8 cellular contexts compared by ENCODE assay signal in the genomic region with DNA sequence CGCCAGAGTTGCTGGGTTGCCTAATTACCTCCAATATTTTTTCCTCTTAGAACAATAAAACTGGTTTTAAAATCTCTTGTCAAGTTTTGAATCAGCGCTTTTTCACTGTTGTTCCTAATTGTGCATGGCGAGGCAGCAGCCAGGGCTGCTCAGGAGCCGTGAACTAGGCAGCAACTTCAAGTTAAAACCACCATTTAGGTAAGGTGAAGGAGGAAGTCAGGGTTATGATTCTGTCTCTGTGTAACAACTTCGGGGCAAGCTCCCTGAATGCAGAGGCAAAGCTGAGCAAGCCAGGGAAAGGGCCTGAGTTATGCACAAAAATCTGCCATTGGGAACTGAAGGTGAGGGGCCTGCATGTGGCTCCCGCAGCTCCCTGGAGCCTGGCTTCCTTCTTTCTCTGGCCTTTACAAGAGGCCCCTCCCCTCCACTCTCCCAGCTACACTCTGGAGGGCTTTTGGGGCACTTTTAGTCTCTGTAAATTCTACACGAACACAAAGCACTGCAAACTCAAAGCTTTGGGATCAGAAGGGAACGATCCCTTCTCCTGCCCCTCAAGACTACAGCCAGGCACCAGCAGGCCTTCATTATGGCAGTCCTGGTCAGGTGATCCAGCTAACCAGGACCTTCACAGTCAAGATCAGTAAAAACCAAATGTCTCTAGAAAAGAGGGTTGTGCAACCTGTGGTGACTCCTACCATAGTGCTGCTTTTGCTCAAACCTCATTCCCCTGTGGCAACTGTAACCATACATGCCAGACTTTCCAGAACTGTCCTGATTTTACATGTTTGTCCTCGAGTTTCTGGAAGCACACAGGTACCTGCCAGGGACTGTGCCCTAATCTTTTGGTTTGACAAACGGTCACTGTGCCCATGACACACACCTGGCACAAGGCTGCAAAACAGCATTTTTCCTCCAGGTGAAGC.
DNase-seq lines count a peak whose midpoint lies in the region; ATAC-seq, FAIRE-seq and TF ChIP-seq lines count a peak whose summit lies in the region.

No MANE protein-coding gene starts in this region.

- POLR2A ChIA-PET in SK-N-SH (lab: Yijun Ruan, JAX), result no interaction called here

- no peak for TF ChIP-seq POLR2A in H54 (IDR thresholded peaks at IDR 0.05; ENCODE audit: low read depth, low read length)

- H2AFZ ChIP-seq in SK-N-SH (ENCODE audit: low read depth), result no peak overlapping the region
- no peak overlapping the region for H2AFZ ChIP-seq in keratinocyte (ENCODE audit: control insufficient read depth, low read length)

- H3F3A ChIP-seq in SK-N-SH (replicated peaks; ENCODE audit: insufficient read depth), result peaks cover 15% of the 10 kb centered on the region

- dilution Hi-C loops in keratinocyte (cut with MboI; ENCODE audit: extremely low pct_ligation_motif_present, low sequenced_read_pairs), result loop anchor here (5.0 kb wide), 1 partner anchor 37 kb away; no protein-coding TSS in a partner anchor

- H3K27ac ChIP-seq in SK-N-SH (ENCODE audit: low read depth in 2 of 2, low read length in 1 of 2) (peak overlapping the region; percentile 72 to 87; a peak in 3 of 4 replicates), keratinocyte (ENCODE audit: control insufficient read depth, insufficient read depth, low read length) (peak overlapping the region; percentile 95), thoracic aorta (peak overlapping the region; percentile 95 to 98)

- H4K20me1 ChIP-seq in SK-N-SH (ENCODE audit: insufficient read depth) (peaks cover 3% of the 10 kb centered on the region; the same call in 1 of the 2 replicates), keratinocyte (ENCODE audit: control insufficient read depth, extremely low read depth, insufficient read depth, low read length) (no peaks in the 10 kb centered on the region)

- ATAC-seq in SK-N-SH treated with all-trans-retinoic acid at 6 μM for 48 hours, result no peak
- no peak for ATAC-seq in thoracic aorta (ENCODE audit: insufficient number of reproducible peaks, low FRiP score, low read depth)
- no peak for ATAC-seq in GM19455 (IDR thresholded peaks at IDR 0.05; ENCODE audit: unreplicated experiment)

- H3K9me3 Mint-ChIP-seq in activated naive CD8-positive, alpha-beta T cell treated with anti-CD3 and anti-CD28 coated beads for 36 hours, result no peaks in the 10 kb centered on the region

- no peaks in the 10 kb centered on the region for H3K9me3 ChIP-seq in SK-N-SH
- H3K9me3 ChIP-seq in keratinocyte (ENCODE audit: control insufficient read depth, low read depth, low read length), result no peaks in the 10 kb centered on the region
- H3K9me3 ChIP-seq in thoracic aorta, result no peaks in the 10 kb centered on the region

- no peaks in the 10 kb centered on the region for H3K36me3 ChIP-seq in SK-N-SH (replicated peaks in 1 of 2; ENCODE audit: control insufficient read depth in 1 of 2, insufficient read depth in 2 of 2, low read length in 1 of 2)
- H3K36me3 ChIP-seq in keratinocyte (ENCODE audit: control insufficient read depth in 2 of 2, extremely low read depth in 1 of 2, insufficient read depth in 2 of 2, low read length in 2 of 2), result peaks cover 4 to 11% of the 10 kb centered on the region in 2 experiments
- H3K36me3 ChIP-seq in thoracic aorta, result no peaks in the 10 kb centered on the region

- peaks cover 63% of the 10 kb centered on the region for H3K4me1 Mint-ChIP-seq in activated naive CD8-positive, alpha-beta T cell treated with anti-CD3 and anti-CD28 coated beads for 36 hours

- no peaks in the 10 kb centered on the region for H3K9me2 ChIP-seq in SK-N-SH

- H3K4me1 ChIP-seq in SK-N-SH (ENCODE audit: control insufficient read depth in 1 of 2, insufficient read depth in 2 of 2, low read depth in 1 of 2, low read length in 1 of 2), result peaks cover 20 to 31% of the 10 kb centered on the region in 2 experiments
- H3K4me1 ChIP-seq in keratinocyte (ENCODE audit: control insufficient read depth, extremely low read depth, insufficient read depth, low read length), result peaks cover 39% of the 10 kb centered on the region
- H3K4me1 ChIP-seq in thoracic aorta (ENCODE audit: control insufficient read depth in 1 of 2, low read depth in 2 of 2), result peaks cover 52 to 64% of the 10 kb centered on the region in 2 donors

- H3K4me2 ChIP-seq in SK-N-SH (peak overlapping the region; percentile 79), keratinocyte (ENCODE audit: control insufficient read depth, extremely low read depth, insufficient read depth, low read depth, low read length) (peak overlapping the region; percentile 99)

- H3K27me3 ChIP-seq in SK-N-SH (ENCODE audit: insufficient read depth) (no peaks in the 10 kb centered on the region), keratinocyte (ENCODE audit: control insufficient read depth, extremely low read depth, insufficient read depth, low read length) (no peaks in the 10 kb centered on the region), thoracic aorta (replicated peaks; ENCODE audit: insufficient read depth) (no peaks in the 10 kb centered on the region)

- TF ChIP-seq RAD21 in SK-N-SH (IDR thresholded peaks at IDR 0.05; ENCODE audit: low read length), result no peak

- FAIRE-seq in keratinocyte (lab: Jason Lieb, UNC), result peak; percentile 23
- no peak for FAIRE-seq in H54 (lab: Jason Lieb, UNC)

- WGBS in SK-N-SH (ENCODE audit: low lambda C conversion rate), result 91% methylated on average over 10 of the region's 10 CpGs

- no peak for DNase-seq in SK-N-SH
- DNase-seq in activated naive CD8-positive, alpha-beta T cell treated with anti-CD3 and anti-CD28 coated beads for 36 hours, result no peak
- no peak for DNase-seq in keratinocyte (ENCODE audit: low read depth, low spot score)
- DNase-seq in thoracic aorta (ENCODE audit: low spot score), result no peak
- no peak for DNase-seq in H54 (ENCODE audit: insufficient read length, low spot score)
- no peak for DNase-seq in NCI-H446 (lab: John Stamatoyannopoulos, UW)

- no peak for TF ChIP-seq EP300 in SK-N-SH (IDR thresholded peaks at IDR 0.05; ENCODE audit: borderline replicate concordance in 1 of 2, low read depth in 1 of 2, low read length in 1 of 2)

- TF ChIP-seq CTCF in SK-N-SH (IDR thresholded peaks at IDR 0.05) (no peak), keratinocyte (optimal IDR thresholded peaks at IDR 0.05 in 1 of 3, IDR thresholded peaks at IDR 0.05 in 1 of 3, conservative IDR thresholded peaks at IDR 0.05 in 1 of 3; ENCODE audit: extremely low read depth in 1 of 3, insufficient read depth in 2 of 3, low read length in 3 of 3) (no peak), thoracic aorta (IDR thresholded peaks at IDR 0.05) (no peak)

- no peaks in the 10 kb centered on the region for H3K9me1 ChIP-seq in keratinocyte (ENCODE audit: control insufficient read depth, extremely low read depth, insufficient read depth, low read length)

- peak overlapping the region; percentile 92 for H3K4me3 Mint-ChIP-seq in activated naive CD8-positive, alpha-beta T cell treated with anti-CD3 and anti-CD28 coated beads for 36 hours

- H3K9ac ChIP-seq in SK-N-SH (no peak overlapping the region), keratinocyte (ENCODE audit: control insufficient read depth, extremely low read depth, insufficient read depth, low read length) (peak overlapping the region; percentile 94)

- CTCF ChIA-PET in SK-N-SH (lab: Yijun Ruan, JAX), result interaction anchor here (0.7 to 3.7 kb wide), 4 partner anchors 13 to 37 kb away, joined by 3 to 24 read pairs (median 12); a partner anchor contains a TSS

- H3K4me3 ChIP-seq in SK-N-SH (ENCODE audit: low read depth in 2 of 2, low read length in 1 of 2) (no peak overlapping the region), keratinocyte (ENCODE audit: control insufficient read depth in 2 of 3, extremely low read depth in 1 of 3, insufficient read depth in 2 of 3, low read depth in 1 of 3, low read length in 3 of 3) (peak overlapping the region in 1 of 3 experiments; percentile 86), thoracic aorta (peak overlapping the region; percentile 89)

- peaks cover 21% of the 10 kb centered on the region for H3K36me3 Mint-ChIP-seq in activated naive CD8-positive, alpha-beta T cell treated with anti-CD3 and anti-CD28 coated beads for 36 hours

- H3K79me2 ChIP-seq in SK-N-SH (ENCODE audit: insufficient read depth) (peaks cover 86% of the 10 kb centered on the region), keratinocyte (ENCODE audit: control insufficient read depth, insufficient read depth, low read length) (peaks cover 70% of the 10 kb centered on the region)

- H3K27me3 Mint-ChIP-seq in activated naive CD8-positive, alpha-beta T cell treated with anti-CD3 and anti-CD28 coated beads for 36 hours, result no peaks in the 10 kb centered on the region

- peak overlapping the region; percentile 82 for H3K27ac Mint-ChIP-seq in activated naive CD8-positive, alpha-beta T cell treated with anti-CD3 and anti-CD28 coated beads for 36 hours

TF ChIP-seq in SK-N-SH, 30 proteins besides CTCF, POLR2A, EP300 and RAD21:
- no peak for TF ChIP-seq RFX5 (IDR thresholded peaks at IDR 0.05; ENCODE audit: low read length)
- no peak for TF ChIP-seq SMC3 (IDR thresholded peaks at IDR 0.05; ENCODE audit: low read depth, low read length)
- TF ChIP-seq MXI1 (IDR thresholded peaks at IDR 0.05; ENCODE audit: low read depth, low read length), result no peak
- TF ChIP-seq YY1 (IDR thresholded peaks at IDR 0.05; ENCODE audit: low read depth), result no peak
- no peak for TF ChIP-seq GATA2 (CRISPR knock-in tag; IDR thresholded peaks at IDR 0.05)

TF ChIP-seq in SK-N-SH treated with all-trans-retinoic acid at 6 μM for 48 hours, 23 proteins besides CTCF, POLR2A, EP300 and RAD21 (continues in another document):
- TF ChIP-seq SNAI2 (CRISPR knock-in tag; IDR thresholded peaks at IDR 0.05), result no peak
- TF ChIP-seq OSR1 (CRISPR knock-in tag; IDR thresholded peaks at IDR 0.05), result no peak
- no peak for TF ChIP-seq ARNTL (CRISPR knock-in tag; IDR thresholded peaks at IDR 0.05; ENCODE audit: borderline replicate concordance, low read depth)
- TF ChIP-seq, protein P1, sequence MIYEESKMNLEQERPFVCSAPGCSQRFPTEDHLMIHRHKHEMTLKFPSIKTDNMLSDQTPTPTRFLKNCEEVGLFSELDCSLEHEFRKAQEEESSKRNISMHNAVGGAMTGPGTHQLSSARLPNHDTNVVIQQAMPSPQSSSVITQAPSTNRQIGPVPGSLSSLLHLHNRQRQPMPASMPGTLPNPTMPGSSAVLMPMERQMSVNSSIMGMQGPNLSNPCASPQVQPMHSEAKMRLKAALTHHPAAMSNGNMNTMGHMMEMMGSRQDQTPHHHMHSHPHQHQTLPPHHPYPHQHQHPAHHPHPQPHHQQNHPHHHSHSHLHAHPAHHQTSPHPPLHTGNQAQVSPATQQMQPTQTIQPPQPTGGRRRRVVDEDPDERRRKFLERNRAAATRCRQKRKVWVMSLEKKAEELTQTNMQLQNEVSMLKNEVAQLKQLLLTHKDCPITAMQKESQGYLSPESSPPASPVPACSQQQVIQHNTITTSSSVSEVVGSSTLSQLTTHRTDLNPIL (CRISPR knock-in tag; IDR thresholded peaks at IDR 0.05; ENCODE audit: low read depth), result no peak
- no peak for TF ChIP-seq ZFP3 (CRISPR knock-in tag; IDR thresholded peaks at IDR 0.05)
- TF ChIP-seq ZNF8 (CRISPR knock-in tag; IDR thresholded peaks at IDR 0.05), result no peak
